In the genomic region with DNA sequence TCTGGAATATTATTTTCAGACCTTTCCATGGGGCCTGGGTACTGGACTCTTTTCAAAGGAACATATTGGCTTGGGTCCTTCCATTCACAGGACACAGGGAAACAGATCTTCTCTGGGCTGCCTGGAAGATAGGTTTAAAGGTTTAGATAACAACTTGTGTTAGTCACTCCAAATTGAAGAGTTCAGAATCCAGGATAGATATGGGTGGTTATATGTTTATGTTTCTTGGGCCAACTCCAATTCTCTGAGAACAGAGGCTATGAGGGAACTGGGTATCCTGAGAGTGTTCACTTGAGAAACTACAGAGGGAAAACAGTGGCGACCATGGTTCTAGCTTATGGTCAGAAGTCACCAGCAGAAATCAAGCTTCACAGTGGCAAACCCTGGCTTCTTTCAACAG, we compare ENCODE assay signal across 39 cellular contexts. TPM values are rescaled to one million over a fixed set of nuclear protein-coding genes. Genes with fewer than 3 reads are reported as not detected.
"Had no signal": no experiment of that assay in that cellular context is flagged by ENCODE, and none has a peak within 500 bp of the region (broad histone marks: within the 10 kb centered on the region; RNA-seq: fewer than 3 reads in every experiment).

No MANE protein-coding gene starts in this region.

- DNase-seq: activated B cell treated with CpG ODN at 0.5 μM for 24 hours; activated CD4-positive, alpha-beta T cell treated with anti-CD3 and anti-CD28 coated beads for 48 hours; activated CD4-positive, alpha-beta T cell treated with anti-CD3 and anti-CD28 coated beads, Interleukin-2, amount 50 U/mL, for 1 hour; activated CD4-positive, alpha-beta T cell treated with anti-CD3 and anti-CD28 coated beads, Interleukin-2, amount 50 U/mL, for 48 hours; activated CD8-positive, alpha-beta memory T cell treated with anti-CD3 and anti-CD28 coated beads, Interleukin-2, amount 10 ng/mL, durations not matched to agents 7 days and 5 days; activated CD8-positive, alpha-beta memory T cell treated with anti-CD3 and anti-CD28 coated beads, Interleukin-2, amount 50 U/mL, for 4 hours; activated CD8-positive, alpha-beta T cell treated with anti-CD3 and anti-CD28 coated beads, Interleukin-2, amount 10 ng/mL, durations not matched to agents 7 days and 5 days; activated effector memory CD4-positive, alpha-beta T cell treated with anti-CD3 and anti-CD28 coated beads, Interleukin-2, amount 50 U/mL, for 16 hours; activated naive CD4-positive, alpha-beta T cell treated with anti-CD3 and anti-CD28 coated beads for 36 hours; activated naive CD8-positive, alpha-beta T cell treated with anti-CD3 and anti-CD28 coated beads for 36 hours; activated naive CD8-positive, alpha-beta T cell treated with anti-CD3 and anti-CD28 coated beads, Interleukin-2, amount 50 U/mL, for 24 hours; activated T-cell treated with anti-CD3 and anti-CD28 coated beads, Interleukin-2, amount 50 U/mL, for 1 hour; activated T-cell treated with anti-CD3 and anti-CD28 coated beads, Interleukin-2, amount 50 U/mL, for 48 hours; adrenal gland; amygdala; aorta; body of pancreas; caudate nucleus; colonic mucosa; effector CD8-positive, alpha-beta T cell; esophagus squamous epithelium; foreskin keratinocyte; gastrocnemius medialis; glutamatergic neuron; heart left ventricle; T-helper 1 cell; T-helper 17 cell; T1000; WERI-Rb-1 had no signal

- ATAC-seq: activated CD4-positive, CD25-positive, alpha-beta regulatory T cell treated with anti-CD3 and anti-CD28 coated beads, Interleukin-2, amount 50 U/mL, for 24 hours; activated CD8-positive, alpha-beta memory T cell treated with anti-CD3 and anti-CD28 coated beads, Interleukin-2, amount 10 ng/mL, durations not matched to agents 7 days and 5 days; activated CD8-positive, alpha-beta T cell treated with anti-CD3 and anti-CD28 coated beads, Interleukin-2, amount 10 ng/mL, durations not matched to agents 7 days and 5 days; activated naive CD8-positive, alpha-beta T cell treated with anti-CD3 and anti-CD28 coated beads, Interleukin-2, amount 50 U/mL, for 24 hours; body of pancreas; foreskin keratinocyte; gastrocnemius medialis; heart left ventricle; T-helper 17 cell had no signal

- H3K36me3 ChIP-seq: adrenal gland, colonic mucosa, esophagus squamous epithelium, gastrocnemius medialis, heart left ventricle, WERI-Rb-1 had no signal

- H3K9me3 ChIP-seq: adrenal gland, body of pancreas, colonic mucosa, esophagus squamous epithelium, gastrocnemius medialis, heart left ventricle had no signal

- H3K4me3 ChIP-seq: adrenal gland, body of pancreas, colonic mucosa, esophagus squamous epithelium, gastrocnemius medialis, heart left ventricle had no signal

- H3K4me1 ChIP-seq: adrenal gland, body of pancreas, colonic mucosa, esophagus squamous epithelium, foreskin keratinocyte, gastrocnemius medialis, heart left ventricle had no signal

- H3K27ac ChIP-seq: adrenal gland, body of pancreas, colonic mucosa, epithelial cell of prostate, esophagus squamous epithelium, foreskin keratinocyte, gastrocnemius medialis, heart left ventricle, WERI-Rb-1 had no signal

- H3K27me3 ChIP-seq: adrenal gland, body of pancreas, colonic mucosa, gastrocnemius medialis, heart left ventricle had no signal

RNA-seq across cellular contexts. Expression of gene KCNJ10, which starts 29.5 kb away (rescaled TPM):
- total RNA-seq: activated B cell treated with CpG ODN at 0.5 μM for 24 hours; activated CD8-positive, alpha-beta memory T cell treated with anti-CD3 and anti-CD28 coated beads for 36 hours; activated CD8-positive, alpha-beta memory T cell treated with anti-CD3 and anti-CD28 coated beads, Interleukin-2, amount 10 ng/mL, durations not matched to agents 7 days and 5 days; activated CD8-positive, alpha-beta T cell treated with anti-CD3 and anti-CD28 coated beads, Interleukin-2, amount 10 ng/mL, durations not matched to agents 7 days and 5 days; activated naive CD4-positive, alpha-beta T cell treated with anti-CD3 and anti-CD28 coated beads for 36 hours; activated naive CD8-positive, alpha-beta T cell treated with anti-CD3 and anti-CD28 coated beads for 36 hours; activated T-helper 1 cell treated with anti-CD3 and anti-CD28 coated beads, Interleukin-12 subunit alpha, Interleukin-12 subunit beta, Interleukin-2, Interleukin-4 antibody, amounts not matched to agents 30 ng/mL and 10 ng/mL and 1 ng/mL, durations not matched to agents 14 hours and 24 hours and 36 hours; activated T-helper 2 cell treated with anti-CD3 and anti-CD28 coated beads, Interferon-gamma antibody, Interleukin-2, Interleukin-4, amounts not matched to agents 10 μg/mL and 5 μg/mL and 100 μg/mL, durations not matched to agents 14 hours and 24 hours and 36 hours; body of pancreas; chondrocyte; dermis microvascular lymphatic vessel endothelial cell; endothelial cell of umbilical vein; fibroblast of lung; foreskin keratinocyte; gastrocnemius medialis; T-helper 17 cell had no signal
- polyA plus RNA-seq: endothelial cell of umbilical vein, esophagus, fibroblast of lung, foreskin keratinocyte had no signal

RNA-seq across cellular contexts. Expression of gene KCNJ9, which starts 40.9 kb away (rescaled TPM):
- total RNA-seq: activated B cell treated with CpG ODN at 0.5 μM for 24 hours; activated CD8-positive, alpha-beta memory T cell treated with anti-CD3 and anti-CD28 coated beads for 36 hours; activated CD8-positive, alpha-beta memory T cell treated with anti-CD3 and anti-CD28 coated beads, Interleukin-2, amount 10 ng/mL, durations not matched to agents 7 days and 5 days; activated CD8-positive, alpha-beta T cell treated with anti-CD3 and anti-CD28 coated beads, Interleukin-2, amount 10 ng/mL, durations not matched to agents 7 days and 5 days; activated naive CD4-positive, alpha-beta T cell treated with anti-CD3 and anti-CD28 coated beads for 36 hours; activated T-helper 1 cell treated with anti-CD3 and anti-CD28 coated beads, Interleukin-12 subunit alpha, Interleukin-12 subunit beta, Interleukin-2, Interleukin-4 antibody, amounts not matched to agents 30 ng/mL and 10 ng/mL and 1 ng/mL, durations not matched to agents 14 hours and 24 hours and 36 hours; activated T-helper 2 cell treated with anti-CD3 and anti-CD28 coated beads, Interferon-gamma antibody, Interleukin-2, Interleukin-4, amounts not matched to agents 10 μg/mL and 5 μg/mL and 100 μg/mL, durations not matched to agents 14 hours and 24 hours and 36 hours; aorta; body of pancreas; chondrocyte; dermis microvascular lymphatic vessel endothelial cell; endothelial cell of umbilical vein; esophagus squamous epithelium; foreskin keratinocyte; gastrocnemius medialis; T-helper 17 cell had no signal
- polyA plus RNA-seq: aorta, endothelial cell of umbilical vein, esophagus, fibroblast of lung, foreskin keratinocyte had no signal
